Comparison of ENCODE assay signal across 29 cellular contexts in genomic region chr3:3862534-3862933, GRCh38.
"Had no signal": no experiment of that assay in that cellular context is flagged by ENCODE, and none has a peak within 500 bp of the region (broad histone marks: within the 10 kb centered on the region; RNA-seq: fewer than 3 reads in every experiment).

No MANE protein-coding gene starts in this region.

- H3K4me3 Mint-ChIP-seq: activated B cell treated with CpG ODN at 0.5 μM for 24 hours; activated CD8-positive, alpha-beta T cell treated with anti-CD3 and anti-CD28 coated beads for 36 hours; activated naive CD8-positive, alpha-beta T cell; activated T-cell treated with anti-CD3 and anti-CD28 coated beads, Interleukin-2, amount 50 U/mL, for 4 hours; activated T-helper 17 cell treated with anti-CD3 and anti-CD28 coated beads, Interleukin-2, amount 50 U/mL, for 72 hours; central memory CD8-positive, alpha-beta T cell; dendritic cell treated with granulocyte-macrophage colony-stimulating factor and Interleukin-4, amounts not matched to agents 40 ng/mL and 50 ng/mL, for 4 days; effector memory CD8-positive, alpha-beta T cell had no signal

- H3K27ac Mint-ChIP-seq: activated B cell treated with CpG ODN at 0.5 μM for 24 hours; activated CD8-positive, alpha-beta T cell treated with anti-CD3 and anti-CD28 coated beads for 36 hours; activated naive CD8-positive, alpha-beta T cell; activated T-helper 17 cell treated with anti-CD3 and anti-CD28 coated beads, Interleukin-2, amount 50 U/mL, for 72 hours; dendritic cell treated with granulocyte-macrophage colony-stimulating factor and Interleukin-4, amounts not matched to agents 40 ng/mL and 50 ng/mL, for 4 days; effector memory CD8-positive, alpha-beta T cell had no signal

- H3K4me1 ChIP-seq: esophagus muscularis mucosa, foreskin keratinocyte, gastrocnemius medialis, heart left ventricle had no signal

- H3K4me1 Mint-ChIP-seq: activated B cell treated with CpG ODN at 0.5 μM for 24 hours; activated T-helper 17 cell treated with anti-CD3 and anti-CD28 coated beads, Interleukin-2, amount 50 U/mL, for 72 hours; central memory CD8-positive, alpha-beta T cell had no signal

- H3K27me3 Mint-ChIP-seq: activated CD8-positive, alpha-beta T cell treated with anti-CD3 and anti-CD28 coated beads for 36 hours; activated naive CD8-positive, alpha-beta T cell; central memory CD8-positive, alpha-beta T cell; dendritic cell treated with granulocyte-macrophage colony-stimulating factor and Interleukin-4, amounts not matched to agents 40 ng/mL and 50 ng/mL, for 4 days; effector memory CD8-positive, alpha-beta T cell had no signal

- H3K9me3 ChIP-seq: esophagus muscularis mucosa, gastrocnemius medialis, heart left ventricle had no signal

- H3K4me3 ChIP-seq: coronary artery, dorsolateral prefrontal cortex, esophagus muscularis mucosa, gastrocnemius medialis, heart left ventricle had no signal

- H3K27ac ChIP-seq: brain microvascular endothelial cell, coronary artery, dorsolateral prefrontal cortex, esophagus muscularis mucosa, foreskin keratinocyte, gastrocnemius medialis, heart left ventricle, WERI-Rb-1 had no signal

- H3K27me3 ChIP-seq: brain microvascular endothelial cell, dorsolateral prefrontal cortex, esophagus muscularis mucosa, foreskin keratinocyte, gastrocnemius medialis, heart left ventricle had no signal

- DNase-seq: activated B cell treated with CpG ODN at 0.5 μM for 24 hours; activated CD4-positive, alpha-beta T cell treated with anti-CD3 and anti-CD28 coated beads for 48 hours; activated CD4-positive, alpha-beta T cell treated with anti-CD3 and anti-CD28 coated beads, Interleukin-2, amount 50 U/mL, for 1 hour; activated CD4-positive, alpha-beta T cell treated with anti-CD3 and anti-CD28 coated beads, Interleukin-2, amount 50 U/mL, for 48 hours; activated CD8-positive, alpha-beta memory T cell treated with anti-CD3 and anti-CD28 coated beads for 24 hours; activated CD8-positive, alpha-beta T cell treated with anti-CD3 and anti-CD28 coated beads for 36 hours; activated effector memory CD4-positive, alpha-beta T cell treated with Interleukin-2 at 50 U/mL for 16 hours; activated gamma-delta T cell treated with Interleukin-2 at 50 U/mL for 16 hours; activated naive CD4-positive, alpha-beta T cell treated with anti-CD3 and anti-CD28 coated beads, Interleukin-2, amount 50 U/mL, for 16 hours; activated naive CD4-positive, alpha-beta T cell treated with Interleukin-2 at 50 U/mL for 16 hours; activated T-cell treated with anti-CD3 and anti-CD28 coated beads, Interleukin-2, amount 50 U/mL, for 4 hours; amniotic stem cell; anterior cingulate cortex; brain microvascular endothelial cell; dorsolateral prefrontal cortex; effector memory CD8-positive, alpha-beta T cell; erythroblast; foreskin keratinocyte; gastrocnemius medialis; glutamatergic neuron; heart left ventricle; hypothalamus; WERI-Rb-1 had no signal

- H3K36me3 ChIP-seq: brain microvascular endothelial cell, esophagus muscularis mucosa, gastrocnemius medialis, heart left ventricle, WERI-Rb-1 had no signal
